8 cellular contexts compared by ENCODE assay signal in genomic region chr6:42783177-42783875, GRCh38. TPM values are rescaled to one million over a fixed set of nuclear protein-coding genes. Genes with fewer than 3 reads are reported as not detected.
A peak's percentile ranks its signal among the peaks of the same experiment; 100 is the strongest.
DNase-seq lines count a peak whose midpoint lies in the region; ATAC-seq and TF ChIP-seq lines count a peak whose summit lies in the region.

No MANE protein-coding gene starts in this region.

- intact Hi-C loops in Caco-2 (cut with micrococcal nuclease; ENCODE audit: unreplicated experiment) (no loop called here), breast epithelium (cut with DNase I; ENCODE audit: low total_unique reads) (loop anchor here (5.0 kb wide), 1 partner anchor 36 kb away; the partner anchor contains the start of gene TBCC)

- DNase-seq in Caco-2 (peak; percentile 54 to 74), NCI-H1105 treated with DMSO at 0.1 percent for 48 hours (lab: John Stamatoyannopoulos, UW) (peak; percentile 68), breast epithelium (ENCODE audit: low spot score in 2 of 2) (peak; percentile 62 to 80), immature natural killer cell (peak; percentile 82 to 89 (median 87)), smooth muscle cell (lab: John Stamatoyannopoulos, UW; ENCODE audit: unreplicated experiment) (peak; percentile 50)

- no TSS peak for BruUV-seq in Caco-2 (replicated peaks; lab: Mats Ljungman, UMichigan)

- H3F3A ChIP-seq in smooth muscle cell (ENCODE audit: low read depth): peaks cover 4% of the 10 kb centered on the region

- ATAC-seq in GM21737 (IDR thresholded peaks at IDR 0.05; ENCODE audit: unreplicated experiment) (peak; percentile 34), HG03039 (IDR thresholded peaks at IDR 0.05; ENCODE audit: unreplicated experiment) (no peak)

- H3K27me3 ChIP-seq in Caco-2 (replicated peaks; ENCODE audit: control insufficient read depth, insufficient read depth, low read length) (no peaks in the 10 kb centered on the region), breast epithelium (no peaks in the 10 kb centered on the region), smooth muscle cell (ENCODE audit: low read depth) (no peaks in the 10 kb centered on the region)

- H3K4me1 ChIP-seq in Caco-2 (peaks cover 28% of the 10 kb centered on the region), breast epithelium (no peaks in the 10 kb centered on the region), smooth muscle cell (ENCODE audit: low read depth) (peaks cover 11% of the 10 kb centered on the region)

- H3K4me3 Mint-ChIP-seq in Caco-2 (ENCODE audit: unreplicated experiment) (peak overlapping the region; percentile 94), immature natural killer cell (peak overlapping the region in 3 of 5 donors; percentile 97 to 99 (median 98))

- H3K27ac ChIP-seq in VCaP (peak overlapping the region; percentile 99), breast epithelium (peak overlapping the region; percentile 99 to 100), smooth muscle cell (ENCODE audit: low read depth) (peak overlapping the region; percentile 99)

- no peaks in the 10 kb centered on the region for H3K9me3 Mint-ChIP-seq in Caco-2 (ENCODE audit: unreplicated experiment)
- H3K9me3 Mint-ChIP-seq in immature natural killer cell: peaks cover 0 to 2% (median 0%) of the 10 kb centered on the region in 6 donors

- peak overlapping the region; percentile 88 for H3K4me3 ChIP-seq in Caco-2 (ENCODE audit: low read depth, low read length)
- peak overlapping the region; percentile 85 to 92 (median 86) for H3K4me3 ChIP-seq in breast epithelium
- H3K4me3 ChIP-seq in smooth muscle cell: peak overlapping the region; percentile 74

- POLR2A ChIA-PET in Caco-2 (lab: Charles Lee): interaction anchor here (0.6 to 2.9 kb wide), 11 partner anchors 35 to 219 kb away, joined by 3 to 52 read pairs (median 4); partner anchors contain the start of genes RPL7L1, TBCC and UBR2

- no peaks in the 10 kb centered on the region for H3K27me3 Mint-ChIP-seq in Caco-2 (ENCODE audit: insufficient read depth, unreplicated experiment)
- H3K27me3 Mint-ChIP-seq in immature natural killer cell (ENCODE audit: low read depth in 3 of 3): peaks cover 28 to 32% (median 29%) of the 10 kb centered on the region in 3 donors

- H3K36me3 Mint-ChIP-seq in Caco-2 (ENCODE audit: insufficient read depth, unreplicated experiment): peaks cover 39% of the 10 kb centered on the region
- peaks cover under 1 to 4% (median 2%) of the 10 kb centered on the region in 3 donors for H3K36me3 Mint-ChIP-seq in immature natural killer cell

- no peak for TF ChIP-seq CTCF in Caco-2 (IDR thresholded peaks at IDR 0.05; ENCODE audit: insufficient read depth in 1 of 2, low read depth in 1 of 2, low read length in 1 of 2, severe bottlenecking in 1 of 2, unreplicated experiment in 1 of 2)
- no peak for TF ChIP-seq CTCF in VCaP (conservative IDR thresholded peaks at IDR 0.05)
- no peak for TF ChIP-seq CTCF in breast epithelium (IDR thresholded peaks at IDR 0.05)
- no peak for TF ChIP-seq CTCF in smooth muscle cell (IDR thresholded peaks at IDR 0.05; ENCODE audit: borderline replicate concordance, insufficient read depth, poor library complexity, severe bottlenecking)

- H3K4me1 Mint-ChIP-seq in Caco-2 (ENCODE audit: low read depth, unreplicated experiment) (peaks cover 2% of the 10 kb centered on the region), immature natural killer cell (peaks cover 8 to 13% of the 10 kb centered on the region in 2 donors)

- no peaks in the 10 kb centered on the region for H4K20me1 ChIP-seq in smooth muscle cell (ENCODE audit: low read depth)

- H3K9ac ChIP-seq in smooth muscle cell (ENCODE audit: low read depth): peak overlapping the region; percentile 98

- H3K36me3 ChIP-seq in Caco-2 (ENCODE audit: control insufficient read depth, insufficient read depth, low read length) (no peaks in the 10 kb centered on the region), breast epithelium (no peaks in the 10 kb centered on the region), smooth muscle cell (ENCODE audit: low read depth) (no peaks in the 10 kb centered on the region)

- H3K27ac Mint-ChIP-seq in Caco-2 (ENCODE audit: unreplicated experiment) (peak overlapping the region; percentile 99), immature natural killer cell (peak overlapping the region in 1 of 6 donors; percentile 100)

- peaks cover 43% of the 10 kb centered on the region for H3K79me2 ChIP-seq in smooth muscle cell (ENCODE audit: low read depth)

- WGBS in smooth muscle cell (ENCODE audit: low lambda C conversion rate): under 1% methylated on average over 51 of the region's 79 CpGs

- H3K4me2 ChIP-seq in smooth muscle cell: peak overlapping the region; percentile 92

- peak; percentile 63 for TF ChIP-seq POLR2A in breast epithelium (IDR thresholded peaks at IDR 0.05)

- H3K9me3 ChIP-seq in Caco-2 (no peaks in the 10 kb centered on the region), breast epithelium (no peaks in the 10 kb centered on the region), smooth muscle cell (replicated peaks; ENCODE audit: low read depth) (no peaks in the 10 kb centered on the region)

- CTCF ChIA-PET in Caco-2 (lab: Charles Lee): interaction anchor here (0.6 to 0.7 kb wide), 3 partner anchors 28 to 733 kb away, joined by 4 to 5 read pairs (median 4); partner anchors contain the start of gene TAF8

- H2AFZ ChIP-seq in smooth muscle cell (ENCODE audit: low read depth): peak overlapping the region; percentile 65

RNA-seq across cellular contexts. Expression of gene BICRAL, which starts 1.5 kb away (rescaled TPM):
- 5.0 and 5.3 TPM in 2 replicates for total RNA-seq in Caco-2 (2022)
- 10 to 100 TPM; 16.7 to 25.2 (median 16.8) TPM for total RNA-seq in breast epithelium
- 1 to 10 TPM; 1.9 to 5.3 (median 2.4) TPM for polyA plus RNA-seq in immature natural killer cell
- total RNA-seq in smooth muscle cell: 7.2 and 7.9 TPM in 2 replicates
- polyA plus RNA-seq in smooth muscle cell: 1.4 and 2.7 TPM in 2 replicates

RNA-seq across cellular contexts. Expression of gene TBCC, which starts 37.4 kb away (rescaled TPM):
- total RNA-seq in Caco-2 (2022): 17.0 and 20.4 TPM in 2 replicates
- total RNA-seq in breast epithelium: 10 to 100 TPM; 21.3 to 27.7 (median 26.3) TPM
- polyA plus RNA-seq in immature natural killer cell: 100 to 1,000 TPM; 109 to 140 (median 134) TPM
- 30.1 and 31.5 TPM in 2 replicates for total RNA-seq in smooth muscle cell
- 31.8 and 41.5 TPM in 2 replicates for polyA plus RNA-seq in smooth muscle cell
